7 cellular contexts compared by ENCODE assay signal in the genomic region with DNA sequence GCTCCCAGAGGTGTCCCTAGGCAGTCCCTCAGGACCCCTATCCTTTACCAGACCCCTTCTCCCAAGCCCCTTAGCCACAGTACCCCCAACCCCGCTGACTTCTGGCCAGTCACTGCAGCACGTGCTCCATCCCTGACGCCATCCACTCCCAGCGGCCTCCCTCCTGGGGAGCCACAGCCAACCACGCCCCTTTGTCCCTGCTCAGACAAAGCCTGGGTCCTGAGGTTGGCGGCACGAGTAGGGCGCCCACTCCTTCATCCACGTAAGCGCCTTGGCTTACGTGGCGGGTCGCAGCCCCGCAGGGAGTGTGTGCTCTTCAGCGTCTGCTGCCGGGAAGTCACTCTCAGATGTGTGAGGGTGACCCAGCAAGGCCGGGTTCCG. TPM values are rescaled to one million over a fixed set of nuclear protein-coding genes. Genes with fewer than 3 reads are reported as not detected.
DNase-seq lines count a peak whose midpoint lies in the region; ATAC-seq, FAIRE-seq and TF ChIP-seq lines count a peak whose summit lies in the region.
"Not testable (repeated sequence)": the region's sequence is repeated elsewhere in the genome, so short reads cannot be mapped to it uniquely, and the experiment has no call there.

No MANE protein-coding gene starts in this region.

- H3K9me3 ChIP-seq in endothelial cell of umbilical vein (replicated peaks; ENCODE audit: control insufficient read depth, insufficient read depth, low read length); heart left ventricle; right cardiac atrium (ENCODE audit: control insufficient read depth, low read length): not testable (repeated sequence)

- H3K36me3 ChIP-seq in endothelial cell of umbilical vein (ENCODE audit: control insufficient read depth in 2 of 2, extremely low read depth in 1 of 2, insufficient read depth in 2 of 2, low read length in 2 of 2); heart left ventricle: not testable (repeated sequence)

- H3K27me3 Mint-ChIP-seq in activated T-helper 17 cell treated with anti-CD3 and anti-CD28 coated beads, Interleukin-2, amount 50 U/mL, for 72 hours, result not testable (repeated sequence)

- not testable (repeated sequence) for H4K20me1 ChIP-seq in endothelial cell of umbilical vein (replicated peaks; ENCODE audit: control insufficient read depth, extremely low read depth, insufficient read depth, low read length)

- H3K4me3 ChIP-seq in endothelial cell of umbilical vein (replicated peaks in 1 of 3; ENCODE audit: insufficient read depth in 1 of 3, low read depth in 1 of 3, low read length in 3 of 3); heart left ventricle; right cardiac atrium (ENCODE audit: low read length): not testable (repeated sequence)

- peak; percentile 4 for ATAC-seq in activated T-helper 17 cell treated with anti-CD3 and anti-CD28 coated beads, Interleukin-2, amount 50 U/mL, for 72 hours (replicated peaks)
- peak; percentile 15 for ATAC-seq in Right ventricle myocardium inferior
- ATAC-seq in heart left ventricle, result peak in 3 of 4 donors; percentile 8 to 49 (median 34)
- peak; percentile 31 to 41 for ATAC-seq in left cardiac atrium
- ATAC-seq in right cardiac atrium, result peak; percentile 7 to 38

- CTCF ChIA-PET in endothelial cell of umbilical vein (lab: Charles Lee), result not testable (repeated sequence)

- TF ChIP-seq CTCF in endothelial cell of umbilical vein (IDR thresholded peaks at IDR 0.05; ENCODE audit: extremely low read depth in 1 of 2, insufficient read depth in 1 of 2, low read depth in 1 of 2, low read length in 2 of 2); heart left ventricle (IDR thresholded peaks at IDR 0.05): not testable (repeated sequence)

- H3K36me3 Mint-ChIP-seq in activated T-helper 17 cell treated with anti-CD3 and anti-CD28 coated beads, Interleukin-2, amount 50 U/mL, for 72 hours (ENCODE audit: low read depth), result not testable (repeated sequence)

- H3K4me3 Mint-ChIP-seq in activated T-helper 17 cell treated with anti-CD3 and anti-CD28 coated beads, Interleukin-2, amount 50 U/mL, for 72 hours, result not testable (repeated sequence)

- peak; percentile 75 for FAIRE-seq in GM12891 (lab: Jason Lieb, UNC)
- FAIRE-seq in endothelial cell of umbilical vein (lab: Jason Lieb, UNC), result not testable (repeated sequence)

- TF ChIP-seq POLR2A in GM12891 (IDR thresholded peaks at IDR 0.05; ENCODE audit: low read depth, low read length); endothelial cell of umbilical vein (IDR thresholded peaks at IDR 0.05; ENCODE audit: low read depth, low read length); heart left ventricle (IDR thresholded peaks at IDR 0.05): not testable (repeated sequence)

- not testable (repeated sequence) for H3K4me1 Mint-ChIP-seq in activated T-helper 17 cell treated with anti-CD3 and anti-CD28 coated beads, Interleukin-2, amount 50 U/mL, for 72 hours

- intact Hi-C loops in endothelial cell of umbilical vein (cut with micrococcal nuclease); Right ventricle myocardium inferior (cut with DNase I); heart left ventricle (cut with DNase I); left cardiac atrium (cut with DNase I); right cardiac atrium (cut with DNase I): not testable (repeated sequence)

- not testable (repeated sequence) for DNase-seq in GM12891 (ENCODE audit: insufficient read length, low spot score); endothelial cell of umbilical vein (ENCODE audit: low read depth, low spot score); Right ventricle myocardium inferior (ENCODE audit: missing footprints); heart left ventricle; left cardiac atrium; right cardiac atrium

- not testable (repeated sequence) for H3K9ac ChIP-seq in endothelial cell of umbilical vein (replicated peaks; ENCODE audit: extremely low read depth, insufficient read depth, low read length)

- not testable (repeated sequence) for H2AFZ ChIP-seq in endothelial cell of umbilical vein (ENCODE audit: low read depth, low read length)

- BruUV-seq in endothelial cell of umbilical vein (replicated peaks; lab: Mats Ljungman, UMichigan), result TSS peak; percentile 47

- not testable (repeated sequence) for H3K27me3 ChIP-seq in endothelial cell of umbilical vein (ENCODE audit: control insufficient read depth in 2 of 2, insufficient read depth in 2 of 2, low read length in 2 of 2); heart left ventricle; right cardiac atrium (ENCODE audit: control insufficient read depth, insufficient read depth)

- whole genome bisulfite sequencing in heart left ventricle, 4 donors, result no CpG with 5 or more reads among the region's 18 CpGs
- no CpG with 5 or more reads among the region's 18 CpGs for whole genome bisulfite sequencing in right cardiac atrium

- not testable (repeated sequence) for H3K27ac ChIP-seq in endothelial cell of umbilical vein (ENCODE audit: insufficient read depth, low read depth, low read length); heart left ventricle; right cardiac atrium (ENCODE audit: low read length)

- POLR2A ChIA-PET in endothelial cell of umbilical vein (lab: Charles Lee), result not testable (repeated sequence)

- dilution Hi-C loops in endothelial cell of umbilical vein (cut with MboI; ENCODE audit: extremely low pct_ligation_motif_present, low sequenced_read_pairs), result not testable (repeated sequence)

- H3K4me2 ChIP-seq in endothelial cell of umbilical vein (ENCODE audit: insufficient read depth, low read length), result not testable (repeated sequence)

- H3K9me3 Mint-ChIP-seq in activated T-helper 17 cell treated with anti-CD3 and anti-CD28 coated beads, Interleukin-2, amount 50 U/mL, for 72 hours, result not testable (repeated sequence)

- H3K79me2 ChIP-seq in endothelial cell of umbilical vein (ENCODE audit: control insufficient read depth, insufficient read depth, low read length), result not testable (repeated sequence)

- not testable (repeated sequence) for H3K4me1 ChIP-seq in endothelial cell of umbilical vein (ENCODE audit: control insufficient read depth, extremely low read depth, insufficient read depth, low read length); heart left ventricle; right cardiac atrium (ENCODE audit: control insufficient read depth, insufficient read depth, low read length)

- not testable (repeated sequence) for H3K9me1 ChIP-seq in endothelial cell of umbilical vein (replicated peaks; ENCODE audit: control insufficient read depth, extremely low read depth, insufficient read depth, low read length)

- not testable (repeated sequence) for H3K27ac Mint-ChIP-seq in activated T-helper 17 cell treated with anti-CD3 and anti-CD28 coated beads, Interleukin-2, amount 50 U/mL, for 72 hours

RNA-seq across cellular contexts. Expression of a gene that starts 7.1 kb away (rescaled TPM):
- polyA plus RNA-seq in GM12891 (2012; ENCODE audit: low read depth, missing spikeins), result 20.6 TPM
- 10 to 100 TPM; 65.6 to 77.0 TPM for total RNA-seq in activated T-helper 17 cell treated with anti-CD3 and anti-CD28 coated beads, Interleukin-2, amount 50 U/mL, for 72 hours
- 7.6 and 43.2 TPM in 2 replicates for total RNA-seq in endothelial cell of umbilical vein
- 16.3 and 22.3 TPM in 2 replicates for polyA plus RNA-seq in endothelial cell of umbilical vein
- polyA plus RNA-seq in endothelial cell of umbilical vein (2011; cell fraction: cytosol; rRNA removed), result 11.8 and 16.1 TPM in 2 replicates
- polyA plus RNA-seq in endothelial cell of umbilical vein (2011; cell fraction: nucleus; rRNA removed), result 48.9 and 62.3 TPM in 2 replicates
- 27.0 and 43.5 TPM in 2 replicates for polyA plus RNA-seq in endothelial cell of umbilical vein (2012)
- polyA minus RNA-seq in endothelial cell of umbilical vein, result 6.8 and 25.7 TPM in 2 replicates
- 17.3 TPM for polyA minus RNA-seq in endothelial cell of umbilical vein (2011; cell fraction: cytosol; rRNA and poly(A)+ RNA removed)
- polyA minus RNA-seq in endothelial cell of umbilical vein (2011; cell fraction: nucleus; rRNA and poly(A)+ RNA removed), result 11.1 and 15.4 TPM in 2 replicates
- 143 TPM for total RNA-seq in Right ventricle myocardium inferior
- 100 to 1,000 TPM in 2 of 9 donors, 10 to 100 TPM in 7; 10.2 to 140 (median 14.1) TPM for total RNA-seq in heart left ventricle
- 100 to 1,000 TPM in 1 of 2 donors, 10 to 100 TPM in 1; 26.5 to 109 TPM for polyA plus RNA-seq in heart left ventricle
- 10 to 100 TPM in 1 of 2 donors, 1 to 10 TPM in 1; 8.9 to 75.9 TPM for total RNA-seq in left cardiac atrium
- 10 to 100 TPM in 3 of 4 donors, 1 to 10 TPM in 1; 7.0 to 83.1 (median 14.1) TPM for total RNA-seq in right cardiac atrium
- 12.1 TPM for polyA plus RNA-seq in right cardiac atrium

RNA-seq across cellular contexts. Expression of a gene that starts 33.3 kb away (rescaled TPM):
- 3.5 TPM for polyA plus RNA-seq in GM12891 (2012; ENCODE audit: low read depth, missing spikeins)
- total RNA-seq in activated T-helper 17 cell treated with anti-CD3 and anti-CD28 coated beads, Interleukin-2, amount 50 U/mL, for 72 hours, result 10 to 100 TPM; 40.4 to 42.0 TPM
- 7.2 and 31.8 TPM in 2 replicates for total RNA-seq in endothelial cell of umbilical vein
- polyA plus RNA-seq in endothelial cell of umbilical vein, result 3.4 and 5.1 TPM in 2 replicates
- polyA plus RNA-seq in endothelial cell of umbilical vein (2011; cell fraction: cytosol; rRNA removed), result 2.7 TPM in 2 replicates
- polyA plus RNA-seq in endothelial cell of umbilical vein (2011; cell fraction: nucleus; rRNA removed), result 10.2 and 13.3 TPM in 2 replicates
- polyA plus RNA-seq in endothelial cell of umbilical vein (2012), result 17.9 and 20.3 TPM in 2 replicates
- polyA minus RNA-seq in endothelial cell of umbilical vein, result 7.4 and 11.2 TPM in 2 replicates
- polyA minus RNA-seq in endothelial cell of umbilical vein (2011; cell fraction: cytosol; rRNA and poly(A)+ RNA removed), result 9.9 TPM
- polyA minus RNA-seq in endothelial cell of umbilical vein (2011; cell fraction: nucleus; rRNA and poly(A)+ RNA removed), result 11.1 and 11.7 TPM in 2 replicates
- total RNA-seq in Right ventricle myocardium inferior, result 8.1 TPM
- total RNA-seq in heart left ventricle, result 10 to 100 TPM in 1 of 9 donors, 1 to 10 TPM in 6, under 1 TPM in 1, not detected in 1; 0.70 to 10.2 (median 5.0) TPM
- polyA plus RNA-seq in heart left ventricle, result 1 to 10 TPM; 1.1 to 6.0 TPM
- total RNA-seq in left cardiac atrium, result 1 to 10 TPM; 1.2 to 7.0 TPM
- total RNA-seq in right cardiac atrium, result 1 to 10 TPM in 3 of 4 donors, under 1 TPM in 1; 0.94 to 8.9 (median 2.3) TPM
- polyA plus RNA-seq in right cardiac atrium, result 1.6 TPM
